Comparison of ENCODE assay signal across 1 cellular context in genomic region chr20:17873410-17874270, GRCh38.
TF ChIP-seq lines count a peak whose summit lies in the region.

No MANE protein-coding gene starts in this region.

TF ChIP-seq in HepG2, 621 proteins besides CTCF, POLR2A, EP300 and RAD21 (continued from another document and continues in another):
- TF ChIP-seq DMTF1 (CRISPR knock-in tag; IDR thresholded peaks at IDR 0.05) = no peak
- no peak; the same call in 1 of the 2 replicates for TF ChIP-seq SRY (CRISPR knock-in tag; IDR thresholded peaks at IDR 0.05)
- TF ChIP-seq ARHGAP35 (CRISPR knock-in tag; IDR thresholded peaks at IDR 0.05; ENCODE audit: borderline replicate concordance) = 0 out of 2 replicates have a peak, but pooled peaks have one; percentile 48
- TF ChIP-seq CEBPG (CRISPR knock-in tag; IDR thresholded peaks at IDR 0.05) = peak; percentile 61
- no peak for TF ChIP-seq CERS6 (CRISPR knock-in tag; IDR thresholded peaks at IDR 0.05)
- peak; percentile 55; the same call in 1 of the 2 replicates for TF ChIP-seq ZNF605 (CRISPR knock-in tag; IDR thresholded peaks at IDR 0.05)
- TF ChIP-seq NRL (CRISPR knock-in tag; IDR thresholded peaks at IDR 0.05; ENCODE audit: borderline replicate concordance) = no peak; the same call in 1 of the 2 replicates
- 0 out of 2 replicates have a peak, but pooled peaks have one; percentile 22 for TF ChIP-seq ZNF142 (CRISPR knock-in tag; IDR thresholded peaks at IDR 0.05)
- no peak for TF ChIP-seq PLRG1 (conservative IDR thresholded peaks at IDR 0.05)
- TF ChIP-seq NFYB (CRISPR knock-in tag; IDR thresholded peaks at IDR 0.05) = peak; percentile 66
- no peak for TF ChIP-seq NFIB (CRISPR knock-in tag; IDR thresholded peaks at IDR 0.05; ENCODE audit: borderline replicate concordance)
- no peak for TF ChIP-seq GPN1 (CRISPR knock-in tag; IDR thresholded peaks at IDR 0.05; ENCODE audit: borderline replicate concordance)
- no peak for TF ChIP-seq NR2C2 (CRISPR knock-in tag; IDR thresholded peaks at IDR 0.05; ENCODE audit: borderline replicate concordance)
- peak; percentile 72 for TF ChIP-seq FOXP4 (CRISPR knock-in tag; IDR thresholded peaks at IDR 0.05)
- no peak for TF ChIP-seq ZBTB14 (CRISPR knock-in tag; IDR thresholded peaks at IDR 0.05)
- TF ChIP-seq PCBP1 (IDR thresholded peaks at IDR 0.05; ENCODE audit: borderline replicate concordance, low read depth, low read length) = no peak
- TF ChIP-seq JUND (CRISPR knock-in tag; IDR thresholded peaks at IDR 0.05) = no peak
- peak; percentile 53; the same call in 1 of the 2 replicates for TF ChIP-seq NCOR1 (IDR thresholded peaks at IDR 0.05; ENCODE audit: borderline replicate concordance, low read length)
- TF ChIP-seq PAF1 (CRISPR knock-in tag; IDR thresholded peaks at IDR 0.05) = 0 out of 2 replicates have a peak, but pooled peaks have one; percentile 65
- no peak for TF ChIP-seq MAFG (CRISPR knock-in tag; IDR thresholded peaks at IDR 0.05)
- TF ChIP-seq TARDBP (CRISPR knock-in tag; IDR thresholded peaks at IDR 0.05) = peak; percentile 74; the same call in 1 of the 2 replicates
- peak; percentile 85; the same call in 1 of the 2 replicates for TF ChIP-seq ZNF576 (CRISPR knock-in tag; IDR thresholded peaks at IDR 0.05)
- TF ChIP-seq ELF1 (CRISPR knock-in tag; IDR thresholded peaks at IDR 0.05) = 0 out of 2 replicates have a peak, but pooled peaks have one; percentile 4
- TF ChIP-seq ZBTB10 (CRISPR knock-in tag; IDR thresholded peaks at IDR 0.05; ENCODE audit: borderline replicate concordance) = no peak
- peak; percentile 36; the same call in 1 of the 2 replicates for TF ChIP-seq ETV6 (CRISPR knock-in tag; conservative IDR thresholded peaks at IDR 0.05)
- TF ChIP-seq PBX2 (CRISPR knock-in tag; IDR thresholded peaks at IDR 0.05) = no peak
- TF ChIP-seq ZBTB7B (CRISPR knock-in tag; IDR thresholded peaks at IDR 0.05) = peak; percentile 59
- no peak for TF ChIP-seq RFX3 (CRISPR knock-in tag; IDR thresholded peaks at IDR 0.05)
- no peak; the same call in none of the 2 replicates for TF ChIP-seq ZNF124 (CRISPR knock-in tag; IDR thresholded peaks at IDR 0.05)
- TF ChIP-seq HOXA3 (CRISPR knock-in tag; IDR thresholded peaks at IDR 0.05) = peak; percentile 56
- no peak for TF ChIP-seq JUNB (CRISPR knock-in tag; IDR thresholded peaks at IDR 0.05; ENCODE audit: borderline replicate concordance)
- TF ChIP-seq ZNF337 (CRISPR knock-in tag; IDR thresholded peaks at IDR 0.05; ENCODE audit: borderline replicate concordance, low read depth) = no peak
- 0 out of 2 replicates have a peak, but pooled peaks have one; percentile 67 for TF ChIP-seq ZNF317 (CRISPR knock-in tag; IDR thresholded peaks at IDR 0.05)
- TF ChIP-seq BORCS8-MEF2B (CRISPR knock-in tag; IDR thresholded peaks at IDR 0.05) = peak; percentile 68; the same call in 1 of the 2 replicates
- peak; percentile 82; the same call in 1 of the 2 replicates for TF ChIP-seq XBP1 (CRISPR knock-in tag; IDR thresholded peaks at IDR 0.05)
- TF ChIP-seq MAX (IDR thresholded peaks at IDR 0.05) = peak; percentile 51; the same call in 1 of the 2 replicates
- 0 out of 2 replicates have a peak, but pooled peaks have one; percentile 13 for TF ChIP-seq NFATC3 (CRISPR knock-in tag; IDR thresholded peaks at IDR 0.05)
- peak; percentile 64; the same call in 1 of the 2 replicates for TF ChIP-seq ZBTB34 (CRISPR knock-in tag; IDR thresholded peaks at IDR 0.05)
- no peak; the same call in 1 of the 2 replicates for TF ChIP-seq ZMAT5 (CRISPR knock-in tag; IDR thresholded peaks at IDR 0.05; ENCODE audit: borderline replicate concordance, low read depth)
- TF ChIP-seq SMAD3 (CRISPR knock-in tag; IDR thresholded peaks at IDR 0.05) = peak; percentile 72; the same call in 1 of the 2 replicates
- TF ChIP-seq IKZF4 (CRISPR knock-in tag; IDR thresholded peaks at IDR 0.05; ENCODE audit: borderline replicate concordance, low read depth, not compliant biosample characterization) = peak; percentile 75
- TF ChIP-seq NR0B2 (CRISPR knock-in tag; IDR thresholded peaks at IDR 0.05) = peak; percentile 84; the same call in 1 of the 2 replicates
